ENCODE assay signal across 16 cellular contexts in the genomic region with DNA sequence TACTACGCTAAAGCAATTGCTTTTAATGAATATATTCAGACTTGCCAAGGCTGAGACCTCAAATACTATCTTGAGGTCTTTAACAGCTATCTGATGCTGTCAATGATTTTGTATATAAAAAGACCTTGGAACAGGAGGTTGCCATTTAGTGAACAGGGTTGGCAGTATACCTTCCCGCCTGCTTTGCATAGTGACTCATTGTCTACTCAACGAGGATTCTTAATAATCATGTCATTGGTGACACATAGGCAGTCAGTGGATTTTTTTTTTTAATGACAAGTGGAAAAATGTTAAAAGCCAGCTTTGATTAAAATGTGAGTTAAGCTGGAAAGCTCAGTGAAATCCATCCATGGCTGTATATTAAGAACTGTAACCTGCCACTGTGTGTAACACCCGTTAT.
A peak's percentile ranks its signal among the peaks of the same experiment; 100 is the strongest.
DNase-seq lines count a peak whose midpoint lies in the region; ATAC-seq and TF ChIP-seq lines count a peak whose summit lies in the region.
"Had no signal": no experiment of that assay in that cellular context is flagged by ENCODE, and none has a peak within 500 bp of the region (broad histone marks: within the 10 kb centered on the region; RNA-seq: fewer than 3 reads in every experiment).

No MANE protein-coding gene starts in this region.

- DNase-seq in A172 (ENCODE audit: low spot score) (peak; percentile 78), Caki2 (ENCODE audit: low read depth) (peak; percentile 44), PC-3 (peak; percentile 82), epithelial cell of esophagus (ENCODE audit: low read depth) (peak; percentile 25), OCI-M1 (lab: John Stamatoyannopoulos, UW) (no peak), upper lobe of right lung (no peak)
- no peak for DNase-seq in effector CD4-positive, alpha-beta T cell
- DNase-seq: BE2C; CD4-positive, alpha-beta memory T cell; H7; IMR-90; Kasumi-1; NCI-H1436 treated with DMSO at 0.1 percent for 48 hours; NCI-H2227 treated with DMSO at 0.1 percent for 48 hours; NCI-H526; Right ventricle myocardium superior had no signal

- CTCF ChIA-PET in PC-3 (lab: Charles Lee): no interaction called here

- H3K36me3 ChIP-seq in PC-3 (ENCODE audit: low read depth, low read length): no peaks in the 10 kb centered on the region
- H3K36me3 ChIP-seq in upper lobe of right lung: no peaks in the 10 kb centered on the region
- H3K36me3 ChIP-seq: BE2C had no signal

- no TSS peak for BruUV-seq in PC-3 (replicated peaks; lab: Mats Ljungman, UMichigan)

- no peaks in the 10 kb centered on the region for H4K20me1 ChIP-seq in PC-3 (ENCODE audit: low read length)

- in situ Hi-C loops in Caki2 (cut with HindIII; ENCODE audit: low pct_unique_long_range_greater_than_20kb, low sequenced_read_pairs): no loop called here

- POLR2A ChIA-PET in PC-3 (lab: Charles Lee; ENCODE audit: unreplicated experiment): no interaction called here

- H3K79me2 ChIP-seq in PC-3 (ENCODE audit: low read length): no peaks in the 10 kb centered on the region

- TF ChIP-seq CTCF in PC-3 (conservative IDR thresholded peaks at IDR 0.05; ENCODE audit: low read depth, low read length): no peak
- TF ChIP-seq CTCF in epithelial cell of esophagus (IDR thresholded peaks at IDR 0.05; ENCODE audit: insufficient read depth, low read depth, low read length, missing control alignments): no peak
- TF ChIP-seq CTCF in upper lobe of right lung (IDR thresholded peaks at IDR 0.05): no peak

- H3K27me3 ChIP-seq in PC-3 (ENCODE audit: low read length): no peaks in the 10 kb centered on the region; the same call in 1 of the 2 replicates
- no peaks in the 10 kb centered on the region for H3K27me3 ChIP-seq in upper lobe of right lung
- H3K27me3 ChIP-seq: BE2C had no signal

- no peaks in the 10 kb centered on the region for H3K9me3 ChIP-seq in PC-3 (ENCODE audit: low read length)
- no peaks in the 10 kb centered on the region for H3K9me3 ChIP-seq in upper lobe of right lung
- H3K9me3 ChIP-seq: BE2C had no signal

- no peak overlapping the region for H3K9ac ChIP-seq in PC-3 (ENCODE audit: low read length)

- H2AFZ ChIP-seq in PC-3 (ENCODE audit: low read length): 0 out of 2 replicates have a peak overlapping the region, but pooled peaks have one; percentile 24

- H3K9me2 ChIP-seq in PC-3 (replicated peaks; ENCODE audit: low read length): no peaks in the 10 kb centered on the region

- H3K4me2 ChIP-seq in PC-3 (ENCODE audit: low read length): peak overlapping the region; percentile 77

- H3K27ac ChIP-seq in PC-3 (ENCODE audit: low read length) (peak overlapping the region; percentile 61), upper lobe of right lung (no peak overlapping the region)

- ATAC-seq in PC-3 (peak; percentile 91), upper lobe of right lung (no peak)

- H3K4me1 ChIP-seq in PC-3 (ENCODE audit: insufficient read depth, low read length) (peaks cover 22% of the 10 kb centered on the region), upper lobe of right lung (no peaks in the 10 kb centered on the region)
- H3K4me1 ChIP-seq: BE2C had no signal

- intact Hi-C loops in PC-3 (cut with micrococcal nuclease): loop anchor here (2.0 kb wide), 1 partner anchor 20 kb away; no protein-coding TSS in a partner anchor
- intact Hi-C loops in upper lobe of right lung (cut with DNase I): no loop called here

- H3K4me3 ChIP-seq in PC-3 (ENCODE audit: low read length) (peak overlapping the region; percentile 30; the same call in 1 of the 2 replicates), epithelial cell of esophagus (ENCODE audit: low read length) (no peak overlapping the region), upper lobe of right lung (no peak overlapping the region)

- H3F3A ChIP-seq in PC-3 (ENCODE audit: low read length, unreplicated experiment): peaks cover 5% of the 10 kb centered on the region

Comparison
In these comparisons a context has a peak if more than half of its experiments do, and no peak if none do; other contexts are left out.
1. DNase-seq: peak in A172 (single experiment), Caki2 (single experiment), PC-3 (single experiment) and epithelial cell of esophagus (single experiment); none in effector CD4-positive, alpha-beta T cell (single experiment), OCI-M1 (single experiment) and upper lobe of right lung (single experiment).